Comparison of ENCODE assay signal across 8 cellular contexts in the genomic region with DNA sequence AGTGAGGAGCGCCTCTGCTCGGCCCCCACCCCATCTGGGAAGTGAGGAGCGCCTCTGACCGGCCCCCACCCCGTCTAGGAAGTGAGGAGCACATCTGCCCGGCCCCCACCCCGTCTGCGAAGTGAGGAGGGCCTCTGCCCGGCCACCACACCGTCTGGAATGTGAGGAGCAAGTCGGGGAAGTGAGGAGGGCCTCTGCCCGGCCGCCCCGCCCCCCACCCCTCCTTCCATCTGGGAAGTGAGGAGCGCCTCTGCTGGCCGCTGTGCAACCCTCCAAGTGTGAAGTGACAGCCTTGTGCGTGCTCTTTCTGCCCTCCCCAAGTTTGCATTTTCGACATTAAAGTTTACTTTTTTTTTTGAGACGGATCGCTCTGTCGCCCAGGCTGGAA. TPM values are rescaled to one million over a fixed set of nuclear protein-coding genes. Genes with fewer than 3 reads are reported as not detected.
A peak's percentile ranks its signal among the peaks of the same experiment; 100 is the strongest.
DNase-seq lines count a peak whose midpoint lies in the region; ATAC-seq, FAIRE-seq and TF ChIP-seq lines count a peak whose summit lies in the region.

No MANE protein-coding gene starts in this region.

- H3K27me3 Mint-ChIP-seq in activated CD8-positive, alpha-beta T cell treated with anti-CD3 and anti-CD28 coated beads for 36 hours: no peaks in the 10 kb centered on the region
- H3K27me3 Mint-ChIP-seq in activated CD8-positive, alpha-beta T cell treated with anti-CD3 and anti-CD28 coated beads, Interleukin-2, amount 10 ng/mL, durations not matched to agents 7 days and 5 days (ENCODE audit: low read depth): no peaks in the 10 kb centered on the region
- peaks cover 3 to 10% (median 6%) of the 10 kb centered on the region in 3 donors for H3K27me3 Mint-ChIP-seq in immature natural killer cell (ENCODE audit: low read depth in 3 of 3)

- H3K4me3 Mint-ChIP-seq in activated CD8-positive, alpha-beta T cell treated with anti-CD3 and anti-CD28 coated beads for 36 hours: peak overlapping the region; percentile 57
- H3K4me3 Mint-ChIP-seq in activated CD8-positive, alpha-beta T cell treated with anti-CD3 and anti-CD28 coated beads, Interleukin-2, amount 10 ng/mL, durations not matched to agents 7 days and 5 days: no peak overlapping the region
- peak overlapping the region; percentile 47 to 82 (median 68) for H3K4me3 Mint-ChIP-seq in immature natural killer cell

- H3K4me1 Mint-ChIP-seq in activated CD8-positive, alpha-beta T cell treated with anti-CD3 and anti-CD28 coated beads for 36 hours (ENCODE audit: low read depth): peaks cover 11% of the 10 kb centered on the region
- H3K4me1 Mint-ChIP-seq in activated CD8-positive, alpha-beta T cell treated with anti-CD3 and anti-CD28 coated beads, Interleukin-2, amount 10 ng/mL, durations not matched to agents 7 days and 5 days (ENCODE audit: low read depth): peaks cover 10% of the 10 kb centered on the region
- H3K4me1 Mint-ChIP-seq in immature natural killer cell: peaks cover 11 to 17% of the 10 kb centered on the region in 2 donors

- no peak for DNase-seq in activated CD8-positive, alpha-beta T cell treated with anti-CD3 and anti-CD28 coated beads for 36 hours
- DNase-seq in activated CD8-positive, alpha-beta T cell treated with anti-CD3 and anti-CD28 coated beads, Interleukin-2, amount 10 ng/mL, durations not matched to agents 7 days and 5 days: no peak
- DNase-seq in body of pancreas (peak; percentile 34 to 59 (median 46)), immature natural killer cell (peak in 1 of 3 donors; percentile 11), stomach (no peak), NCI-H82 (lab: John Stamatoyannopoulos, UW) (no peak), H54 (ENCODE audit: insufficient read length, low spot score) (no peak)

- TF ChIP-seq EP300 in stomach (IDR thresholded peaks at IDR 0.05): no peak

- 36 to 38% methylated on average over 15 to 20 of the region's 21 CpGs for WGBS in body of pancreas, 2 donors
- 24 to 45% (median 36%) methylated on average over 6 to 21 of the region's 21 CpGs for WGBS in stomach, 5 donors

- H3K27ac ChIP-seq in body of pancreas: no peak overlapping the region
- H3K27ac ChIP-seq in stomach: peak overlapping the region in 1 of 5 donors; percentile 4

- no peaks in the 10 kb centered on the region for H3K9me3 Mint-ChIP-seq in activated CD8-positive, alpha-beta T cell treated with anti-CD3 and anti-CD28 coated beads for 36 hours
- H3K9me3 Mint-ChIP-seq in activated CD8-positive, alpha-beta T cell treated with anti-CD3 and anti-CD28 coated beads, Interleukin-2, amount 10 ng/mL, durations not matched to agents 7 days and 5 days (ENCODE audit: insufficient read depth): no peaks in the 10 kb centered on the region
- H3K9me3 Mint-ChIP-seq in immature natural killer cell: no peaks in the 10 kb centered on the region

- peaks cover 5% of the 10 kb centered on the region for H3K36me3 Mint-ChIP-seq in activated CD8-positive, alpha-beta T cell treated with anti-CD3 and anti-CD28 coated beads for 36 hours (ENCODE audit: low read depth)
- H3K36me3 Mint-ChIP-seq in activated CD8-positive, alpha-beta T cell treated with anti-CD3 and anti-CD28 coated beads, Interleukin-2, amount 10 ng/mL, durations not matched to agents 7 days and 5 days (ENCODE audit: low read depth): peaks cover 10% of the 10 kb centered on the region
- H3K36me3 Mint-ChIP-seq in immature natural killer cell: peaks cover 0 to 13% (median 8%) of the 10 kb centered on the region in 3 donors

- no peak for ATAC-seq in activated CD8-positive, alpha-beta T cell treated with anti-CD3 and anti-CD28 coated beads for 36 hours
- ATAC-seq in activated CD8-positive, alpha-beta T cell treated with anti-CD3 and anti-CD28 coated beads, Interleukin-2, amount 10 ng/mL, durations not matched to agents 7 days and 5 days: no peak
- no peak for ATAC-seq in body of pancreas
- no peak for ATAC-seq in HG03565 (IDR thresholded peaks at IDR 0.05; ENCODE audit: unreplicated experiment)

- H3K36me3 ChIP-seq in body of pancreas (replicated peaks in 1 of 2; ENCODE audit: insufficient read depth in 1 of 2, low read depth in 2 of 2): no peaks in the 10 kb centered on the region
- H3K36me3 ChIP-seq in stomach: peaks cover 0 to 26% (median 14%) of the 10 kb centered on the region in 4 donors

- H3K4me3 ChIP-seq in body of pancreas (no peak overlapping the region), stomach (peak overlapping the region; percentile 24 to 38 (median 32))

- H3K9me3 ChIP-seq in body of pancreas (no peaks in the 10 kb centered on the region), stomach (no peaks in the 10 kb centered on the region)

- POLR2A ChIA-PET in activated CD8-positive, alpha-beta T cell treated with anti-CD3 and anti-CD28 coated beads for 36 hours (lab: Charles Lee): no interaction called here
- POLR2A ChIA-PET in activated CD8-positive, alpha-beta T cell treated with anti-CD3 and anti-CD28 coated beads, Interleukin-2, amount 10 ng/mL, durations not matched to agents 7 days and 5 days (lab: Charles Lee): no interaction called here

- H3K4me1 ChIP-seq in body of pancreas (peaks cover 8% of the 10 kb centered on the region), stomach (peaks cover 0 to 20% (median 11%) of the 10 kb centered on the region in 4 donors)

- no peak for TF ChIP-seq CTCF in activated CD8-positive, alpha-beta T cell treated with anti-CD3 and anti-CD28 coated beads for 36 hours (IDR thresholded peaks at IDR 0.05)
- TF ChIP-seq CTCF in body of pancreas (IDR thresholded peaks at IDR 0.05) (peak in 6 of 7 experiments; percentile 5 to 55 (median 31)), stomach (IDR thresholded peaks at IDR 0.05) (peak in 3 of 7 experiments; percentile 14 to 48 (median 39))

- peak overlapping the region; percentile 59 for H3K27ac Mint-ChIP-seq in activated CD8-positive, alpha-beta T cell treated with anti-CD3 and anti-CD28 coated beads for 36 hours
- no peak overlapping the region for H3K27ac Mint-ChIP-seq in activated CD8-positive, alpha-beta T cell treated with anti-CD3 and anti-CD28 coated beads, Interleukin-2, amount 10 ng/mL, durations not matched to agents 7 days and 5 days
- peak overlapping the region in 2 of 6 donors; percentile 53 to 83 for H3K27ac Mint-ChIP-seq in immature natural killer cell

- TF ChIP-seq POLR2A in body of pancreas (IDR thresholded peaks at IDR 0.05) (no peak), stomach (IDR thresholded peaks at IDR 0.05) (no peak), H54 (IDR thresholded peaks at IDR 0.05; ENCODE audit: low read depth, low read length) (no peak)

- CTCF ChIA-PET in activated CD8-positive, alpha-beta T cell treated with anti-CD3 and anti-CD28 coated beads for 36 hours (lab: Charles Lee): no interaction called here
- CTCF ChIA-PET in activated CD8-positive, alpha-beta T cell treated with anti-CD3 and anti-CD28 coated beads, Interleukin-2, amount 10 ng/mL, durations not matched to agents 7 days and 5 days (lab: Charles Lee): no interaction called here

- H3K27me3 ChIP-seq in body of pancreas (no peaks in the 10 kb centered on the region), stomach (no peaks in the 10 kb centered on the region)

- intact Hi-C loops in activated CD8-positive, alpha-beta T cell treated with anti-CD3 and anti-CD28 coated beads for 36 hours (cut with micrococcal nuclease): no loop called here
- intact Hi-C loops in body of pancreas (cut with DNase I): no loop called here
- intact Hi-C loops in stomach (cut with DNase I; ENCODE audit: low total_unique reads): no loop called here

- no peak for FAIRE-seq in H54 (lab: Jason Lieb, UNC)

RNA-seq across cellular contexts. Expression of a gene that starts 5.1 kb away (rescaled TPM):
- 10 to 100 TPM; 37.7 to 39.5 TPM for total RNA-seq in activated CD8-positive, alpha-beta T cell treated with anti-CD3 and anti-CD28 coated beads for 36 hours
- total RNA-seq in activated CD8-positive, alpha-beta T cell treated with anti-CD3 and anti-CD28 coated beads, Interleukin-2, amount 10 ng/mL, durations not matched to agents 7 days and 5 days: 10 to 100 TPM; 34.3 to 35.9 TPM
- total RNA-seq in body of pancreas (100 to 1,000 TPM in 1 of 2 donors, 10 to 100 TPM in 1; 26.0 to 100 TPM), stomach (100 to 1,000 TPM in 3 of 5 donors, 10 to 100 TPM in 2; 12.2 to 167 (median 103) TPM)
- polyA plus RNA-seq in immature natural killer cell (10 to 100 TPM in 2 of 3 donors, 1 to 10 TPM in 1; 8.8 to 25.8 (median 12.8) TPM), stomach (10 to 100 TPM in 1 of 3 donors, 1 to 10 TPM in 2; 9.1 to 10.7 (median 9.6) TPM)

Comparison
In these comparisons a context has a peak if more than half of its experiments do, and no peak if none do; other contexts are left out.
1. DNase-seq: peak in body of pancreas (4 of 4); none in activated CD8-positive, alpha-beta T cell treated with anti-CD3 and anti-CD28 coated beads for 36 hours (single experiment), activated CD8-positive, alpha-beta T cell treated with anti-CD3 and anti-CD28 coated beads, Interleukin-2, amount 10 ng/mL, durations not matched to agents 7 days and 5 days (single experiment), stomach (single experiment), NCI-H82 (single experiment) and H54 (single experiment).
2. H3K4me3 ChIP-seq: peak in stomach (4 of 4); none in body of pancreas (0 of 2).